Comparison of ENCODE assay signal across 1 cellular context in genomic region chr9:9914174-9914573, GRCh38.
TF ChIP-seq lines count a peak whose summit lies in the region.

No MANE protein-coding gene starts in this region.

TF ChIP-seq in HepG2, 621 proteins besides CTCF, POLR2A, EP300 and RAD21 (continued from another document):
- TF ChIP-seq ATF6 (CRISPR knock-in tag; conservative IDR thresholded peaks at IDR 0.05) (no peak), PTBP1 (IDR thresholded peaks at IDR 0.05; ENCODE audit: low read depth, low read length, poor library complexity, severe bottlenecking) (no peak)
- TF ChIP-seq, protein P1, sequence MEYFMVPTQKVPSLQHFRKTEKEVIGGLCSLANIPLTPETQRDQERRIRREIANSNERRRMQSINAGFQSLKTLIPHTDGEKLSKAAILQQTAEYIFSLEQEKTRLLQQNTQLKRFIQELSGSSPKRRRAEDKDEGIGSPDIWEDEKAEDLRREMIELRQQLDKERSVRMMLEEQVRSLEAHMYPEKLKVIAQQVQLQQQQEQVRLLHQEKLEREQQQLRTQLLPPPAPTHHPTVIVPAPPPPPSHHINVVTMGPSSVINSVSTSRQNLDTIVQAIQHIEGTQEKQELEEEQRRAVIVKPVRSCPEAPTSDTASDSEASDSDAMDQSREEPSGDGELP (IDR thresholded peaks at IDR 0.05; ENCODE audit: borderline replicate concordance, low read depth), result no peak
- TF ChIP-seq, protein P2, sequence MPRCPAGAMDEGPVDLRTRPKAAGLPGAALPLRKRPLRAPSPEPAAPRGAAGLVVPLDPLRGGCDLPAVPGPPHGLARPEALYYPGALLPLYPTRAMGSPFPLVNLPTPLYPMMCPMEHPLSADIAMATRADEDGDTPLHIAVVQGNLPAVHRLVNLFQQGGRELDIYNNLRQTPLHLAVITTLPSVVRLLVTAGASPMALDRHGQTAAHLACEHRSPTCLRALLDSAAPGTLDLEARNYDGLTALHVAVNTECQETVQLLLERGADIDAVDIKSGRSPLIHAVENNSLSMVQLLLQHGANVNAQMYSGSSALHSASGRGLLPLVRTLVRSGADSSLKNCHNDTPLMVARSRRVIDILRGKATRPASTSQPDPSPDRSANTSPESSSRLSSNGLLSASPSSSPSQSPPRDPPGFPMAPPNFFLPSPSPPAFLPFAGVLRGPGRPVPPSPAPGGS (CRISPR knock-in tag; IDR thresholded peaks at IDR 0.05), result no peak
TF ChIP-seq in HepG2: peak in this region for 0.
